11 cellular contexts compared by ENCODE assay signal in genomic region chr1:246003442-246003730, GRCh38.
"Had no signal": no experiment of that assay in that cellular context is flagged by ENCODE, and none has a peak within 500 bp of the region (broad histone marks: within the 10 kb centered on the region; RNA-seq: fewer than 3 reads in every experiment).

No MANE protein-coding gene starts in this region.

- H3K27ac Mint-ChIP-seq: activated CD4-positive, alpha-beta memory T cell treated with anti-CD3 and anti-CD28 coated beads, Interleukin-2, amount 10 ng/mL, durations not matched to agents 7 days and 5 days; activated naive CD4-positive, alpha-beta T cell treated with anti-CD3 and anti-CD28 coated beads, Interleukin-2, amount 10 ng/mL, durations not matched to agents 7 days and 5 days; activated naive CD8-positive, alpha-beta T cell treated with anti-CD3 and anti-CD28 coated beads, Interleukin-2, amount 50 U/mL, for 24 hours; stimulated activated effector memory CD8-positive, alpha-beta T cell treated with anti-CD3 and anti-CD28 coated beads, Interleukin-12 subunit alpha, Interleukin-12 subunit beta, amount 100 ng/mL, for 72 hours had no signal

- H3K4me1 ChIP-seq: pancreas, testis, upper lobe of right lung had no signal

- H3K4me3 Mint-ChIP-seq: activated CD4-positive, alpha-beta memory T cell treated with anti-CD3 and anti-CD28 coated beads, Interleukin-2, amount 10 ng/mL, durations not matched to agents 7 days and 5 days; activated naive CD4-positive, alpha-beta T cell treated with anti-CD3 and anti-CD28 coated beads, Interleukin-2, amount 10 ng/mL, durations not matched to agents 7 days and 5 days; activated naive CD8-positive, alpha-beta T cell treated with anti-CD3 and anti-CD28 coated beads, Interleukin-2, amount 50 U/mL, for 24 hours; brain; stimulated activated effector memory CD8-positive, alpha-beta T cell treated with anti-CD3 and anti-CD28 coated beads, Interleukin-12 subunit alpha, Interleukin-12 subunit beta, amount 100 ng/mL, for 72 hours; WTC11 had no signal

- H3K27ac ChIP-seq: pancreas, testis, upper lobe of right lung had no signal

- H3K27me3 ChIP-seq: pancreas, testis, upper lobe of right lung had no signal

- H3K4me3 ChIP-seq: pancreas, upper lobe of right lung had no signal

- H3K4me1 Mint-ChIP-seq: activated CD4-positive, alpha-beta memory T cell treated with anti-CD3 and anti-CD28 coated beads, Interleukin-2, amount 10 ng/mL, durations not matched to agents 7 days and 5 days; activated naive CD4-positive, alpha-beta T cell treated with anti-CD3 and anti-CD28 coated beads, Interleukin-2, amount 10 ng/mL, durations not matched to agents 7 days and 5 days; stimulated activated effector memory CD8-positive, alpha-beta T cell treated with anti-CD3 and anti-CD28 coated beads, Interleukin-12 subunit alpha, Interleukin-12 subunit beta, amount 100 ng/mL, for 72 hours had no signal

- FAIRE-seq: colon, frontal cortex, pancreas had no signal

- H3K36me3 Mint-ChIP-seq: activated naive CD4-positive, alpha-beta T cell treated with anti-CD3 and anti-CD28 coated beads, Interleukin-2, amount 10 ng/mL, durations not matched to agents 7 days and 5 days; stimulated activated effector memory CD8-positive, alpha-beta T cell treated with anti-CD3 and anti-CD28 coated beads, Interleukin-12 subunit alpha, Interleukin-12 subunit beta, amount 100 ng/mL, for 72 hours; WTC11 had no signal

- H3K27me3 Mint-ChIP-seq: activated CD4-positive, alpha-beta memory T cell treated with anti-CD3 and anti-CD28 coated beads, Interleukin-2, amount 10 ng/mL, durations not matched to agents 7 days and 5 days; activated naive CD4-positive, alpha-beta T cell treated with anti-CD3 and anti-CD28 coated beads, Interleukin-2, amount 10 ng/mL, durations not matched to agents 7 days and 5 days; activated naive CD8-positive, alpha-beta T cell treated with anti-CD3 and anti-CD28 coated beads, Interleukin-2, amount 50 U/mL, for 24 hours had no signal

- H3K9me3 Mint-ChIP-seq: activated CD4-positive, alpha-beta memory T cell treated with anti-CD3 and anti-CD28 coated beads, Interleukin-2, amount 10 ng/mL, durations not matched to agents 7 days and 5 days; activated naive CD4-positive, alpha-beta T cell treated with anti-CD3 and anti-CD28 coated beads, Interleukin-2, amount 10 ng/mL, durations not matched to agents 7 days and 5 days; activated naive CD8-positive, alpha-beta T cell treated with anti-CD3 and anti-CD28 coated beads, Interleukin-2, amount 50 U/mL, for 24 hours; stimulated activated effector memory CD8-positive, alpha-beta T cell treated with anti-CD3 and anti-CD28 coated beads, Interleukin-12 subunit alpha, Interleukin-12 subunit beta, amount 100 ng/mL, for 72 hours; WTC11 had no signal
